26 cellular contexts compared by ENCODE assay signal in the genomic region with DNA sequence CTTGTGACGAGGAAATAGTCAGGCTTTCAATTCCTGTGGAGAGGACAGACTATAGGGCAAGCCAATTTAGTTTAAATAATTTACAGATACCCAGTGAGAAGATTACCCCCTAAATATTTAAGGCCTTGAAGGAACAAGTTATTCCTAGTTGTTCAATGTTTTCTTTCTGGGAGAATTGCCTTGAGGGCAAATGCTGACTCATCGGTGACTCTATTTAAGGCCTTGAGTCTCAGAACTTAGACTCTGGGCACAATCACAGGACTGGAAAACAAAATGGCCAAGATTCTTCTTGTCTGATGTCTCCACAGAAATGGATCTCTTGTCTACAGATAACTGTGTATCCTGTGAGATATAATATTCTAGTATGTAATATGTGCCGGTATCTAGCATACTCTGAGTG.
A peak's percentile ranks its signal among the peaks of the same experiment; 100 is the strongest.
DNase-seq lines count a peak whose midpoint lies in the region; ATAC-seq and TF ChIP-seq lines count a peak whose summit lies in the region.
"Had no signal": no experiment of that assay in that cellular context is flagged by ENCODE, and none has a peak within 500 bp of the region (broad histone marks: within the 10 kb centered on the region; RNA-seq: fewer than 3 reads in every experiment).

No MANE protein-coding gene starts in this region.

- H3K9me3 ChIP-seq in adrenal gland (replicated peaks in 1 of 3): no peaks in the 10 kb centered on the region

- peak overlapping the region in 3 of 5 donors; percentile 22 to 50 (median 49) for H3K27ac ChIP-seq in adrenal gland
- H3K27ac ChIP-seq: epithelial cell of prostate, KMS-11, neural progenitor cell had no signal

- 63 to 75% (median 67%) methylated on average over 3 of the region's 3 CpGs for WGBS in adrenal gland, 4 donors

- no peak overlapping the region for H3K4me3 ChIP-seq in adrenal gland
- H3K4me3 ChIP-seq: neural progenitor cell had no signal

- TF ChIP-seq POLR2A in adrenal gland (IDR thresholded peaks at IDR 0.05): no peak

- H3K27me3 Mint-ChIP-seq in type B pancreatic cell: no peaks in the 10 kb centered on the region
- no peaks in the 10 kb centered on the region for H3K27me3 Mint-ChIP-seq in progenitor cell of endocrine pancreas
- H3K27me3 Mint-ChIP-seq: activated CD8-positive, alpha-beta memory T cell treated with anti-CD3 and anti-CD28 coated beads, Interleukin-2, amount 10 ng/mL, durations not matched to agents 7 days and 5 days; stimulated activated memory B cell treated with anti-CD40 and anti-IgM and Interleukin-4, amounts not matched to agents 10 μg/mL and 1 μg/mL and 100 μg/mL, for 72 hours had no signal

- H3K27ac Mint-ChIP-seq in type B pancreatic cell: no peak overlapping the region
- no peak overlapping the region for H3K27ac Mint-ChIP-seq in progenitor cell of endocrine pancreas
- H3K27ac Mint-ChIP-seq: activated CD8-positive, alpha-beta memory T cell treated with anti-CD3 and anti-CD28 coated beads, Interleukin-2, amount 10 ng/mL, durations not matched to agents 7 days and 5 days; neural progenitor cell; stimulated activated memory B cell treated with anti-CD40 and anti-IgM and Interleukin-4, amounts not matched to agents 10 μg/mL and 1 μg/mL and 100 μg/mL, for 72 hours had no signal

- H3K4me3 Mint-ChIP-seq in type B pancreatic cell (no peak overlapping the region), progenitor cell of endocrine pancreas (ENCODE audit: low read depth) (no peak overlapping the region)
- H3K4me3 Mint-ChIP-seq: activated CD8-positive, alpha-beta memory T cell treated with anti-CD3 and anti-CD28 coated beads, Interleukin-2, amount 10 ng/mL, durations not matched to agents 7 days and 5 days; neural progenitor cell; stimulated activated memory B cell treated with anti-CD40 and anti-IgM and Interleukin-4, amounts not matched to agents 10 μg/mL and 1 μg/mL and 100 μg/mL, for 72 hours had no signal

- H3K9me3 Mint-ChIP-seq in type B pancreatic cell: no peaks in the 10 kb centered on the region
- H3K9me3 Mint-ChIP-seq in progenitor cell of endocrine pancreas (ENCODE audit: low read depth): peaks cover 6% of the 10 kb centered on the region
- H3K9me3 Mint-ChIP-seq: neural progenitor cell had no signal

- DNase-seq in ELR (ENCODE audit: low read depth): peak; percentile 82
- peak; percentile 51 for DNase-seq in M059J (ENCODE audit: low read depth)
- peak in 6 of 7 donors; percentile 20 to 46 (median 29) for DNase-seq in adrenal gland
- DNase-seq in kidney tubule cell (ENCODE audit: low spot score): peak; percentile 43
- DNase-seq in SHP77 (lab: John Stamatoyannopoulos, UW): no peak
- DNase-seq in type B pancreatic cell (ENCODE audit: extremely low spot score, unreplicated experiment): no peak
- DNase-seq in progenitor cell of endocrine pancreas (ENCODE audit: low spot score, unreplicated experiment): no peak
- DNase-seq: activated CD4-positive, alpha-beta T cell treated with anti-CD3 and anti-CD28 coated beads, Interleukin-2, amount 50 U/mL, for 1 hour; activated CD8-positive, alpha-beta memory T cell treated with anti-CD3 and anti-CD28 coated beads, Interleukin-2, amount 10 ng/mL, durations not matched to agents 7 days and 5 days; activated naive CD4-positive, alpha-beta T cell; activated T-cell treated with anti-CD3 and anti-CD28 coated beads, Interleukin-2, amount 50 U/mL, for 48 hours; C1 segment of cervical spinal cord; effector CD4-positive, alpha-beta T cell; HCEC 1CT; head of caudate nucleus; NCI-H1436; NCI-H446; NCI-H82; posterior cingulate gyrus; stimulated activated CD4-positive, alpha-beta T cell treated with anti-CD3 and anti-CD28 coated beads, Interleukin-4, amount 100 ng/mL, for 4 hours had no signal

- H3K27me3 ChIP-seq in adrenal gland: no peaks in the 10 kb centered on the region
- H3K27me3 ChIP-seq: neural progenitor cell had no signal

- H3K36me3 Mint-ChIP-seq in type B pancreatic cell (no peaks in the 10 kb centered on the region), progenitor cell of endocrine pancreas (ENCODE audit: insufficient read depth) (peaks cover 1% of the 10 kb centered on the region)
- H3K36me3 Mint-ChIP-seq: activated CD8-positive, alpha-beta memory T cell treated with anti-CD3 and anti-CD28 coated beads, Interleukin-2, amount 10 ng/mL, durations not matched to agents 7 days and 5 days; neural progenitor cell; stimulated activated memory B cell treated with anti-CD40 and anti-IgM and Interleukin-4, amounts not matched to agents 10 μg/mL and 1 μg/mL and 100 μg/mL, for 72 hours had no signal

- no peak for ATAC-seq in GM18909 (IDR thresholded peaks at IDR 0.05; ENCODE audit: poor library complexity, unreplicated experiment)
- ATAC-seq: activated CD8-positive, alpha-beta memory T cell treated with anti-CD3 and anti-CD28 coated beads, Interleukin-2, amount 10 ng/mL, durations not matched to agents 7 days and 5 days; sciatic nerve; stimulated activated memory B cell treated with anti-CD40 and anti-IgM and Interleukin-4, amounts not matched to agents 10 μg/mL and 1 μg/mL and 100 μg/mL, for 72 hours had no signal

- TF ChIP-seq CTCF in adrenal gland (IDR thresholded peaks at IDR 0.05): no peak
- no peak for TF ChIP-seq CTCF in type B pancreatic cell (conservative IDR thresholded peaks at IDR 0.05)
- TF ChIP-seq CTCF in progenitor cell of endocrine pancreas (IDR thresholded peaks at IDR 0.05; ENCODE audit: unreplicated experiment): no peak

- H3K4me1 Mint-ChIP-seq in type B pancreatic cell (ENCODE audit: unreplicated experiment): peaks cover 5% of the 10 kb centered on the region
- peaks cover 4% of the 10 kb centered on the region for H3K4me1 Mint-ChIP-seq in progenitor cell of endocrine pancreas (ENCODE audit: low read depth)
- H3K4me1 Mint-ChIP-seq: activated CD8-positive, alpha-beta memory T cell treated with anti-CD3 and anti-CD28 coated beads, Interleukin-2, amount 10 ng/mL, durations not matched to agents 7 days and 5 days; stimulated activated memory B cell treated with anti-CD40 and anti-IgM and Interleukin-4, amounts not matched to agents 10 μg/mL and 1 μg/mL and 100 μg/mL, for 72 hours had no signal

- no peaks in the 10 kb centered on the region for H3K36me3 ChIP-seq in adrenal gland (replicated peaks in 1 of 2)

- intact Hi-C loops in adrenal gland (cut with DNase I): no loop called here

- H3K4me1 ChIP-seq in adrenal gland (replicated peaks in 1 of 2): no peaks in the 10 kb centered on the region
- H3K4me1 ChIP-seq: neural progenitor cell had no signal

Comparison
In these comparisons a context has a peak if more than half of its experiments do, and no peak if none do; other contexts are left out.
1. DNase-seq: peak in ELR (single experiment), M059J (single experiment), adrenal gland (6 of 7) and kidney tubule cell (single experiment); none in SHP77 (0 of 2), type B pancreatic cell (single experiment) and progenitor cell of endocrine pancreas (single experiment).